9 cellular contexts compared by ENCODE assay signal in the genomic region with DNA sequence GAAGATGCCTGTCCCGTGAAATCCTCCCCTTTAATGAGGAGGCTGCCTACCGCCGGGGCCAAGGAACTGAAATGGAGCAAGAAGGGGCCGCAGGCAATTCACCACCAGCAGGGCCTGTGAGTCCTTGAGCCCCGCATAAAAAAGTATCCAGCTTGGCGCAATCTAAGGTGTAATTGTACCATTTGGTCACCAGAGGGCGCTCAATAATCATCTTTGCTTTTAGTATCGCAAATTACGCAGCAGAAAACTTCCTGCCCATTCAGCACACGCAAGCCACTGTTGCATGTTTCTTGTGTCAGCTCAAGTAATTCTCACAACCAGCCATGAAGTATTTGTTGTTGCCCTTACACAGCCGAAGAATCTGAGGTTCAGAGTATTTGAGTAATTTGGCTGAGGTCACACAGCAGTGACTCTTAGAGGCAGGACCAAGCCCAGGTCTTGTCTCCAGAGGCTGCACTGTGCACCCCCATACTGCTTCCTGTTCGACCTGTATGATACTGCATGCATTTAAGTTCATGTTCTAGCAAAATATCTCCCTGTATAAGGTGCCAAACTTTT. TPM values are rescaled to one million over a fixed set of nuclear protein-coding genes. Genes with fewer than 3 reads are reported as not detected.
DNase-seq lines count a peak whose midpoint lies in the region; ATAC-seq and TF ChIP-seq lines count a peak whose summit lies in the region.
"Had no signal": no experiment of that assay in that cellular context is flagged by ENCODE, and none has a peak within 500 bp of the region (broad histone marks: within the 10 kb centered on the region; RNA-seq: fewer than 3 reads in every experiment).

No MANE protein-coding gene starts in this region.

- WGBS in lung, 2 donors = 4 to 7% methylated on average over 12 of the region's 12 CpGs

- H3K4me3 ChIP-seq in lung = no peak overlapping the region

- H3K4me1 ChIP-seq in lung (ENCODE audit: control insufficient read depth in 2 of 2, insufficient read depth in 2 of 2, low read length in 2 of 2) = peaks cover 0 to 10% of the 10 kb centered on the region in 2 donors

- intact Hi-C loops in activated CD4-positive, alpha-beta T cell treated with anti-CD3 and anti-CD28 coated beads, Interleukin-2, amount 10 ng/mL, durations not matched to agents 24 days and 14 days (cut with micrococcal nuclease) = loop anchor here (1.0 to 10.0 kb wide), 10 partner anchors 24 to 387 kb away; a partner anchor contains a TSS

- peaks cover 20% of the 10 kb centered on the region for H3K27me3 Mint-ChIP-seq in activated CD4-positive, alpha-beta T cell treated with anti-CD3 and anti-CD28 coated beads, Interleukin-2, amount 10 ng/mL, durations not matched to agents 24 days and 14 days

- ATAC-seq in lung (ENCODE audit: insufficient read depth, low FRiP score) (peak; percentile 76), HG02678 (IDR thresholded peaks at IDR 0.05; ENCODE audit: unreplicated experiment) (no peak)

- TF ChIP-seq CTCF in lung (IDR thresholded peaks at IDR 0.05; ENCODE audit: control extremely low read depth, extremely low read depth) = peak; percentile 83

- H3K27ac Mint-ChIP-seq in activated CD4-positive, alpha-beta T cell treated with anti-CD3 and anti-CD28 coated beads, Interleukin-2, amount 10 ng/mL, durations not matched to agents 24 days and 14 days = peak overlapping the region; percentile 79

- H3K9me3 Mint-ChIP-seq in activated CD4-positive, alpha-beta T cell treated with anti-CD3 and anti-CD28 coated beads, Interleukin-2, amount 10 ng/mL, durations not matched to agents 24 days and 14 days = no peaks in the 10 kb centered on the region

- no peaks in the 10 kb centered on the region for H3K9me3 ChIP-seq in lung (ENCODE audit: control insufficient read depth in 2 of 2, insufficient read depth in 1 of 2, low read length in 1 of 2)

- H3K36me3 Mint-ChIP-seq in activated CD4-positive, alpha-beta T cell treated with anti-CD3 and anti-CD28 coated beads, Interleukin-2, amount 10 ng/mL, durations not matched to agents 24 days and 14 days (ENCODE audit: low read depth) = no peaks in the 10 kb centered on the region

- H3K36me3 ChIP-seq in lung (ENCODE audit: control insufficient read depth in 2 of 2, insufficient read depth in 2 of 2, low read length in 2 of 2) = no peaks in the 10 kb centered on the region

- DNase-seq in EH (ENCODE audit: low read depth) (peak; percentile 83), HPDE6-E6E7 (ENCODE audit: extremely low spot score) (peak; percentile 66), NCI-H526 treated with DMSO at 0.1 percent for 48 hours (lab: John Stamatoyannopoulos, UW) (peak; percentile 67), dermis microvascular lymphatic vessel endothelial cell (ENCODE audit: low read depth in 2 of 2) (peak; percentile 66 to 75), lung (ENCODE audit: low spot score) (peak; percentile 63)
- peak; percentile 92 for DNase-seq in activated CD4-positive, alpha-beta T cell treated with anti-CD3 and anti-CD28 coated beads, Interleukin-2, amount 10 ng/mL, durations not matched to agents 24 days and 14 days
- DNase-seq in stimulated activated CD8-positive, alpha-beta memory T cell treated with anti-CD3 and anti-CD28 coated beads, Interleukin-4, amount 100 ng/mL, for 48 hours = peak; percentile 69

- H3K27ac ChIP-seq in lung (ENCODE audit: low read depth in 1 of 2, low read length in 1 of 2) = no peak overlapping the region
- H3K27ac ChIP-seq: epithelial cell of prostate had no signal

- peaks cover 24% of the 10 kb centered on the region for H3K4me1 Mint-ChIP-seq in activated CD4-positive, alpha-beta T cell treated with anti-CD3 and anti-CD28 coated beads, Interleukin-2, amount 10 ng/mL, durations not matched to agents 24 days and 14 days

- no peaks in the 10 kb centered on the region for H3K27me3 ChIP-seq in lung (ENCODE audit: control insufficient read depth, insufficient read depth)

- H3K4me3 Mint-ChIP-seq in activated CD4-positive, alpha-beta T cell treated with anti-CD3 and anti-CD28 coated beads, Interleukin-2, amount 10 ng/mL, durations not matched to agents 24 days and 14 days = peak overlapping the region; percentile 56

RNA-seq across cellular contexts. Expression of a gene that starts 54.1 kb away (rescaled TPM):
- 160 and 181 TPM in 2 replicates for total RNA-seq in activated CD4-positive, alpha-beta T cell treated with anti-CD3 and anti-CD28 coated beads, Interleukin-2, amount 10 ng/mL, durations not matched to agents 24 days and 14 days
- total RNA-seq in dermis microvascular lymphatic vessel endothelial cell (60.3 and 71.8 TPM in 2 replicates), lung (100 to 1,000 TPM; 148 to 180 TPM)
- 100 to 1,000 TPM in 1 of 2 donors, 10 to 100 TPM in 1; 66.6 to 104 TPM for polyA plus RNA-seq in lung
